In the genomic region with DNA sequence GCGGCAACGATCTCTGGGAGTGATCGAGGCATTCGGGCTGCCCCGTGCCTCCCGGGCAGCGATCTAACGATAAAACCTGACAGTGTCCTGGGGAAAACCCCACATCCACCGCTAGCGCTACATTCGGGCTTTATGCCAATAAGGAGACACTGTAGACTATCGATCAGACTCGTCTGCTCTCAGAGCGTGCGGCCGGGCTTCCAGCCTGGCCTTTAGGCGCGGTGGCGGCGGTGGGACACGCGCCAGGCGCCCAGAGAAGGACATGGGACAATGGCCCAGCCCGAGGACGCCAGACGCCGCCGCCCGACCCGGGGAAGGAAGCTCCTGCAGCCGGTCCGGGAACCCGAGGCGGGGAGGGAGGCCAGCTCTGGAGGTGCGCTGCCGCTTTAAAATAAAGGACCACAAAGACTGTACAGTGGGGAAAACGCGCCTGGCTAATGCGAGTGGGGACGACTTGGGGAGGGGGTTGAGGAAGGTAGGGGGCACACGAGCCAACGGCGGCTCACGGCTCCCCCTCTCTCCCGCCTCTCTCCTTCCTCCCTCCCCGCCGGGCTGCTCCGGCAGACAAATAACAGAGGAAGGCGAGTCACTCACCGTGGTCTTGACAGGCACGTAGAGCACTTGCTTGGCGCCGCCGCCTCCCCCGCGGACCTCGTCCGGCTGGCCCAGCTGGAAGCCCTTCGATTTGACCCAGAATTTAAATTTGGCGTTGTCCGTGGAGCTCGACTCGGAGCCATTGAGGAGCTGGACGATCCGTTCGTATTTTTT, we compare ENCODE assay signal across 8 cellular contexts. TPM values are rescaled to one million over a fixed set of nuclear protein-coding genes. Genes with fewer than 3 reads are reported as not detected.
DNase-seq lines count a peak whose midpoint lies in the region; ATAC-seq, FAIRE-seq and TF ChIP-seq lines count a peak whose summit lies in the region.

No MANE protein-coding gene starts in this region.

- TF ChIP-seq POLR2A in erythroblast (IDR thresholded peaks at IDR 0.05; ENCODE audit: low read length) = no peak

- H3K9me3 Mint-ChIP-seq in astrocyte (ENCODE audit: unreplicated experiment) = no peaks in the 10 kb centered on the region
- no peaks in the 10 kb centered on the region for H3K9me3 Mint-ChIP-seq in activated T-helper 1 cell treated with anti-CD3 and anti-CD28 coated beads, Interleukin-12 subunit alpha, Interleukin-12 subunit beta, Interleukin-2, Interleukin-4 antibody, amounts not matched to agents 30 ng/mL and 10 ng/mL and 1 ng/mL, durations not matched to agents 14 hours and 24 hours and 36 hours

- FAIRE-seq in astrocyte (lab: Jason Lieb, UNC) = no peak

- H3K27me3 ChIP-seq in astrocyte (ENCODE audit: insufficient read depth, low read length) (peaks cover 18% of the 10 kb centered on the region), smooth muscle cell (ENCODE audit: low read depth) (peaks cover 100% of the 10 kb centered on the region)

- peak overlapping the region; percentile 81 for H2AFZ ChIP-seq in astrocyte (ENCODE audit: low read depth, low read length)
- H2AFZ ChIP-seq in smooth muscle cell (ENCODE audit: low read depth) = peak overlapping the region; percentile 35

- H3K4me1 Mint-ChIP-seq in astrocyte (ENCODE audit: low read depth, unreplicated experiment) = no peaks in the 10 kb centered on the region
- peaks cover 4% of the 10 kb centered on the region for H3K4me1 Mint-ChIP-seq in activated T-helper 1 cell treated with anti-CD3 and anti-CD28 coated beads, Interleukin-12 subunit alpha, Interleukin-12 subunit beta, Interleukin-2, Interleukin-4 antibody, amounts not matched to agents 30 ng/mL and 10 ng/mL and 1 ng/mL, durations not matched to agents 14 hours and 24 hours and 36 hours (ENCODE audit: low read depth)

- H3K9me3 ChIP-seq in astrocyte (ENCODE audit: insufficient read depth, low read depth, low read length) (no peaks in the 10 kb centered on the region), smooth muscle cell (replicated peaks; ENCODE audit: low read depth) (no peaks in the 10 kb centered on the region)

- H3K4me3 Mint-ChIP-seq in astrocyte (ENCODE audit: unreplicated experiment) = peak overlapping the region; percentile 91
- H3K4me3 Mint-ChIP-seq in activated T-helper 1 cell treated with anti-CD3 and anti-CD28 coated beads, Interleukin-12 subunit alpha, Interleukin-12 subunit beta, Interleukin-2, Interleukin-4 antibody, amounts not matched to agents 30 ng/mL and 10 ng/mL and 1 ng/mL, durations not matched to agents 14 hours and 24 hours and 36 hours = no peak overlapping the region

- peak overlapping the region; percentile 38 for H3K27ac Mint-ChIP-seq in astrocyte (ENCODE audit: unreplicated experiment)
- no peak overlapping the region for H3K27ac Mint-ChIP-seq in activated T-helper 1 cell treated with anti-CD3 and anti-CD28 coated beads, Interleukin-12 subunit alpha, Interleukin-12 subunit beta, Interleukin-2, Interleukin-4 antibody, amounts not matched to agents 30 ng/mL and 10 ng/mL and 1 ng/mL, durations not matched to agents 14 hours and 24 hours and 36 hours

- no peak for TF ChIP-seq CTCF in astrocyte (IDR thresholded peaks at IDR 0.05; ENCODE audit: insufficient read depth, low read depth, low read length)
- no peak for TF ChIP-seq CTCF in smooth muscle cell (IDR thresholded peaks at IDR 0.05; ENCODE audit: borderline replicate concordance, insufficient read depth, poor library complexity, severe bottlenecking)

- peaks cover 29% of the 10 kb centered on the region for H3K27me3 Mint-ChIP-seq in astrocyte (ENCODE audit: low read depth, unreplicated experiment)
- peaks cover 35% of the 10 kb centered on the region for H3K27me3 Mint-ChIP-seq in activated T-helper 1 cell treated with anti-CD3 and anti-CD28 coated beads, Interleukin-12 subunit alpha, Interleukin-12 subunit beta, Interleukin-2, Interleukin-4 antibody, amounts not matched to agents 30 ng/mL and 10 ng/mL and 1 ng/mL, durations not matched to agents 14 hours and 24 hours and 36 hours (ENCODE audit: insufficient read depth)

- peak; percentile 57 for ATAC-seq in GM19035 (IDR thresholded peaks at IDR 0.05; ENCODE audit: unreplicated experiment)

- peak; percentile 78 for DNase-seq in NCI-H1105 treated with DMSO at 0.1 percent for 48 hours (lab: John Stamatoyannopoulos, UW)
- DNase-seq in astrocyte (ENCODE audit: low read depth) = peak; percentile 3
- DNase-seq in iPS-NIHi7 (ENCODE audit: extremely low spot score) = peak; percentile 55
- DNase-seq in smooth muscle cell (lab: John Stamatoyannopoulos, UW; ENCODE audit: unreplicated experiment) = no peak
- no peak for DNase-seq in erythroblast (lab: John Stamatoyannopoulos, UW)
- DNase-seq in activated T-helper 1 cell treated with anti-CD3 and anti-CD28 coated beads, Interleukin-12 subunit alpha, Interleukin-12 subunit beta, Interleukin-2, Interleukin-4 antibody, amounts not matched to agents 30 ng/mL and 10 ng/mL and 1 ng/mL, durations not matched to agents 14 hours and 24 hours and 36 hours (ENCODE audit: low spot score) = no peak
- DNase-seq in NOMO-1 treated with DMSO at 0.1 percent for 48 hours (lab: John Stamatoyannopoulos, UW; ENCODE audit: unreplicated experiment) = no peak

- peak overlapping the region; percentile 51 for H3K9ac ChIP-seq in astrocyte (ENCODE audit: low read length)
- no peak overlapping the region for H3K9ac ChIP-seq in smooth muscle cell (ENCODE audit: low read depth)

- H4K20me1 ChIP-seq in astrocyte (ENCODE audit: insufficient read depth, low read length) = no peaks in the 10 kb centered on the region
- H4K20me1 ChIP-seq in smooth muscle cell (ENCODE audit: low read depth) = no peaks in the 10 kb centered on the region

- intact Hi-C loops in activated T-helper 1 cell treated with anti-CD3 and anti-CD28 coated beads, Interleukin-12 subunit alpha, Interleukin-12 subunit beta, Interleukin-2, Interleukin-4 antibody, amounts not matched to agents 30 ng/mL and 10 ng/mL and 1 ng/mL, durations not matched to agents 14 hours and 24 hours and 36 hours (cut with micrococcal nuclease) = loop anchor here (10.0 kb wide), 1 partner anchor 272 kb away; no protein-coding TSS in a partner anchor

- H3K4me3 ChIP-seq in astrocyte (ENCODE audit: insufficient read depth, low read depth, low read length) (peak overlapping the region; percentile 63), smooth muscle cell (peak overlapping the region; percentile 63)

- no peaks in the 10 kb centered on the region for H3F3A ChIP-seq in smooth muscle cell (ENCODE audit: low read depth)

- 2% methylated on average over 54 of the region's 66 CpGs for WGBS in smooth muscle cell (ENCODE audit: low lambda C conversion rate)

- peak overlapping the region; percentile 98 for H3K4me2 ChIP-seq in astrocyte (ENCODE audit: low read length)
- peak overlapping the region; percentile 93 for H3K4me2 ChIP-seq in smooth muscle cell

- H3K4me1 ChIP-seq in astrocyte (ENCODE audit: insufficient read depth, low read length) (peaks cover 21% of the 10 kb centered on the region), smooth muscle cell (ENCODE audit: low read depth) (peaks cover 18% of the 10 kb centered on the region)

- H3K36me3 ChIP-seq in astrocyte (ENCODE audit: insufficient read depth, low read length) (no peaks in the 10 kb centered on the region), smooth muscle cell (ENCODE audit: low read depth) (no peaks in the 10 kb centered on the region)

- H3K36me3 Mint-ChIP-seq in astrocyte (ENCODE audit: low read depth, unreplicated experiment) = no peaks in the 10 kb centered on the region
- no peaks in the 10 kb centered on the region for H3K36me3 Mint-ChIP-seq in activated T-helper 1 cell treated with anti-CD3 and anti-CD28 coated beads, Interleukin-12 subunit alpha, Interleukin-12 subunit beta, Interleukin-2, Interleukin-4 antibody, amounts not matched to agents 30 ng/mL and 10 ng/mL and 1 ng/mL, durations not matched to agents 14 hours and 24 hours and 36 hours (ENCODE audit: low read depth)

- no peak overlapping the region for H3K27ac ChIP-seq in astrocyte (ENCODE audit: low read depth, low read length)
- no peak overlapping the region for H3K27ac ChIP-seq in smooth muscle cell (ENCODE audit: low read depth)

- H3K79me2 ChIP-seq in astrocyte (ENCODE audit: insufficient read depth, low read length) (no peaks in the 10 kb centered on the region), smooth muscle cell (ENCODE audit: low read depth) (no peaks in the 10 kb centered on the region)

RNA-seq across cellular contexts. Expression of a gene that starts 2.1 kb away (rescaled TPM):
- total RNA-seq in astrocyte (1.9 and 2.1 TPM in 2 replicates), smooth muscle cell (not detected in 2 replicates)
- not detected in 2 replicates for polyA plus RNA-seq in smooth muscle cell
- not detected in 2 replicates for total RNA-seq in activated T-helper 1 cell treated with anti-CD3 and anti-CD28 coated beads, Interleukin-12 subunit alpha, Interleukin-12 subunit beta, Interleukin-2, Interleukin-4 antibody, amounts not matched to agents 30 ng/mL and 10 ng/mL and 1 ng/mL, durations not matched to agents 14 hours and 24 hours and 36 hours

Comparison
In these comparisons a context has a peak if more than half of its experiments do, and no peak if none do; other contexts are left out.
1. DNase-seq: peak in NCI-H1105 treated with DMSO at 0.1 percent for 48 hours (single experiment), astrocyte (single experiment) and iPS-NIHi7 (single experiment); none in smooth muscle cell (single experiment), erythroblast (0 of 2), activated T-helper 1 cell treated with anti-CD3 and anti-CD28 coated beads, Interleukin-12 subunit alpha, Interleukin-12 subunit beta, Interleukin-2, Interleukin-4 antibody, amounts not matched to agents 30 ng/mL and 10 ng/mL and 1 ng/mL, durations not matched to agents 14 hours and 24 hours and 36 hours (single experiment) and NOMO-1 treated with DMSO at 0.1 percent for 48 hours (single experiment).